ENCODE assay signal across 2 cellular contexts in genomic region chr2:181924336-181924735, GRCh38.
TF ChIP-seq lines count a peak whose summit lies in the region.

No MANE protein-coding gene starts in this region.

TF ChIP-seq in SK-N-SH treated with all-trans-retinoic acid at 6 μM for 48 hours, 23 proteins besides CTCF, POLR2A, EP300 and RAD21:
- TF ChIP-seq, protein P1, sequence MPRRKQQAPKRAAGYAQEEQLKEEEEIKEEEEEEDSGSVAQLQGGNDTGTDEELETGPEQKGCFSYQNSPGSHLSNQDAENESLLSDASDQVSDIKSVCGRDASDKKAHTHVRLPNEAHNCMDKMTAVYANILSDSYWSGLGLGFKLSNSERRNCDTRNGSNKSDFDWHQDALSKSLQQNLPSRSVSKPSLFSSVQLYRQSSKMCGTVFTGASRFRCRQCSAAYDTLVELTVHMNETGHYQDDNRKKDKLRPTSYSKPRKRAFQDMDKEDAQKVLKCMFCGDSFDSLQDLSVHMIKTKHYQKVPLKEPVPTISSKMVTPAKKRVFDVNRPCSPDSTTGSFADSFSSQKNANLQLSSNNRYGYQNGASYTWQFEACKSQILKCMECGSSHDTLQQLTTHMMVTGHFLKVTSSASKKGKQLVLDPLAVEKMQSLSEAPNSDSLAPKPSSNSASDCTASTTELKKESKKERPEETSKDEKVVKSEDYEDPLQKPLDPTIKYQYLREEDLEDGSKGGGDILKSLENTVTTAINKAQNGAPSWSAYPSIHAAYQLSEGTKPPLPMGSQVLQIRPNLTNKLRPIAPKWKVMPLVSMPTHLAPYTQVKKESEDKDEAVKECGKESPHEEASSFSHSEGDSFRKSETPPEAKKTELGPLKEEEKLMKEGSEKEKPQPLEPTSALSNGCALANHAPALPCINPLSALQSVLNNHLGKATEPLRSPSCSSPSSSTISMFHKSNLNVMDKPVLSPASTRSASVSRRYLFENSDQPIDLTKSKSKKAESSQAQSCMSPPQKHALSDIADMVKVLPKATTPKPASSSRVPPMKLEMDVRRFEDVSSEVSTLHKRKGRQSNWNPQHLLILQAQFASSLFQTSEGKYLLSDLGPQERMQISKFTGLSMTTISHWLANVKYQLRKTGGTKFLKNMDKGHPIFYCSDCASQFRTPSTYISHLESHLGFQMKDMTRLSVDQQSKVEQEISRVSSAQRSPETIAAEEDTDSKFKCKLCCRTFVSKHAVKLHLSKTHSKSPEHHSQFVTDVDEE (CRISPR knock-in tag; IDR thresholded peaks at IDR 0.05): no peak

TF ChIP-seq in IMR-90, 13 proteins besides CTCF, POLR2A, EP300 and RAD21 (continued from another document):
- TF ChIP-seq ELK1 (IDR thresholded peaks at IDR 0.05; ENCODE audit: borderline replicate concordance, low read depth, low read length): no peak
- no peak for TF ChIP-seq CEBPB (IDR thresholded peaks at IDR 0.05; ENCODE audit: low read depth, low read length)
- TF ChIP-seq MAFK (IDR thresholded peaks at IDR 0.05; ENCODE audit: low read depth, low read length): no peak
